13 cellular contexts compared by ENCODE assay signal in genomic region chr10:30592770-30593169, GRCh38. TPM values are rescaled to one million over a fixed set of nuclear protein-coding genes. Genes with fewer than 3 reads are reported as not detected.
DNase-seq lines count a peak whose midpoint lies in the region; ATAC-seq, FAIRE-seq and TF ChIP-seq lines count a peak whose summit lies in the region.
"Not testable (repeated sequence)": the region's sequence is repeated elsewhere in the genome, so short reads cannot be mapped to it uniquely, and the experiment has no call there.
"Had no signal": no experiment of that assay in that cellular context is flagged by ENCODE, and none has a peak within 500 bp of the region (broad histone marks: within the 10 kb centered on the region; RNA-seq: fewer than 3 reads in every experiment).

No MANE protein-coding gene starts in this region.

- TF ChIP-seq EP300 in GM12878 (IDR thresholded peaks at IDR 0.05; ENCODE audit: borderline replicate concordance in 1 of 2, control insufficient read depth in 1 of 2, low read depth in 2 of 2, low read length in 2 of 2): not testable (repeated sequence)

- POLR2A ChIA-PET in GM12878 (lab: Charles Lee): not testable (repeated sequence)

- TF ChIP-seq CTCF in GM12878 (IDR thresholded peaks at IDR 0.05 in 2 of 3, conservative IDR thresholded peaks at IDR 0.05 in 1 of 3; ENCODE audit: control insufficient read depth in 2 of 3, extremely low read depth in 1 of 3, insufficient read depth in 1 of 3, low read depth in 3 of 3, low read length in 3 of 3): not testable (repeated sequence)

- not testable (repeated sequence) for H3K36me3 Mint-ChIP-seq in stimulated activated naive B cell treated with anti-CD40 and anti-IgM and Interleukin-4, amounts not matched to agents 10 μg/mL and 1 μg/mL and 100 μg/mL, for 72 hours

- not testable (repeated sequence) for H3K4me3 Mint-ChIP-seq in stimulated activated naive B cell treated with anti-CD40 and anti-IgM and Interleukin-4, amounts not matched to agents 10 μg/mL and 1 μg/mL and 100 μg/mL, for 72 hours

- H3K4me3 ChIP-seq in GM12878: not testable (repeated sequence)

- not testable (repeated sequence) for H3K4me1 ChIP-seq in GM12878 (ENCODE audit: control insufficient read depth, insufficient read depth, low read length)

- FAIRE-seq in GM12878 (lab: Jason Lieb, UNC): peak; percentile 80

- H3K9ac ChIP-seq in GM12878 (ENCODE audit: control insufficient read depth, insufficient read depth, low read length): not testable (repeated sequence)

- TF ChIP-seq RAD21 in GM12878 (IDR thresholded peaks at IDR 0.05; ENCODE audit: insufficient read depth, low read depth, low read length): not testable (repeated sequence)

- TF ChIP-seq POLR2A in GM12878 (IDR thresholded peaks at IDR 0.05; ENCODE audit: low read depth, low read length): not testable (repeated sequence)

- H3K27ac ChIP-seq in GM12878 (ENCODE audit: control insufficient read depth, insufficient read depth): not testable (repeated sequence)

- H4K20me1 ChIP-seq in GM12878 (ENCODE audit: control insufficient read depth, insufficient read depth): not testable (repeated sequence)

- H2AFZ ChIP-seq in GM12878 (ENCODE audit: control insufficient read depth, low read depth, low read length): not testable (repeated sequence)

- CTCF ChIA-PET in GM12878 (lab: Yijun Ruan, JAX): interaction anchor here (0.6 to 11.7 kb wide), 5 partner anchors 11 to 232 kb away, joined by 3 to 221 read pairs (median 127); no protein-coding TSS in a partner anchor

- DNase-seq in NCI-H510A treated with DMSO at 0.1 percent for 48 hours (lab: John Stamatoyannopoulos, UW) (peak; percentile 9), fibroblast of gingiva (ENCODE audit: low read depth) (peak; percentile 14), mesenteric fat pad (ENCODE audit: low spot score) (peak; percentile 53)
- DNase-seq in GM12878 (ENCODE audit: low read depth, low spot score); left lobe of liver (ENCODE audit: low spot score); stimulated activated naive B cell treated with anti-CD40 and anti-IgM and Interleukin-4, amounts not matched to agents 10 μg/mL and 1 μg/mL and 100 μg/mL, for 72 hours: not testable (repeated sequence)

- H3K4me1 Mint-ChIP-seq in stimulated activated naive B cell treated with anti-CD40 and anti-IgM and Interleukin-4, amounts not matched to agents 10 μg/mL and 1 μg/mL and 100 μg/mL, for 72 hours: peaks cover 9 to 17% of the 10 kb centered on the region in 2 donors

- ATAC-seq in GM12878; stimulated activated naive B cell treated with anti-CD40 and anti-IgM and Interleukin-4, amounts not matched to agents 10 μg/mL and 1 μg/mL and 100 μg/mL, for 72 hours (replicated peaks): not testable (repeated sequence)
- peak; percentile 19 for ATAC-seq in left lobe of liver

- peak overlapping the region; percentile 6 for H3K27ac Mint-ChIP-seq in stimulated activated naive B cell treated with anti-CD40 and anti-IgM and Interleukin-4, amounts not matched to agents 10 μg/mL and 1 μg/mL and 100 μg/mL, for 72 hours

- SMC1A ChIA-PET in GM12878 (lab: Charles Lee; ENCODE audit: uncharacterized antibody, unreplicated experiment): interaction anchor here (4.0 kb wide), 1 partner anchor 11 kb away, joined by 61 read pairs; no protein-coding TSS in a partner anchor

- not testable (repeated sequence) for H3K36me3 ChIP-seq in GM12878 (ENCODE audit: control insufficient read depth in 2 of 2, insufficient read depth in 2 of 2, low read length in 1 of 2)

- H3K4me2 ChIP-seq in GM12878 (ENCODE audit: control insufficient read depth, insufficient read depth): not testable (repeated sequence)

- H3K27me3 ChIP-seq in GM12878 (replicated peaks in 1 of 2; ENCODE audit: control insufficient read depth in 2 of 2, insufficient read depth in 2 of 2, low read length in 1 of 2): not testable (repeated sequence)

- peaks cover 13 to 14% of the 10 kb centered on the region in 2 donors for H3K27me3 Mint-ChIP-seq in stimulated activated naive B cell treated with anti-CD40 and anti-IgM and Interleukin-4, amounts not matched to agents 10 μg/mL and 1 μg/mL and 100 μg/mL, for 72 hours

- H3K9me3 ChIP-seq in GM12878 (replicated peaks; ENCODE audit: control insufficient read depth, insufficient read depth, low read length): not testable (repeated sequence)

- not testable (repeated sequence) for H3K9me3 Mint-ChIP-seq in stimulated activated naive B cell treated with anti-CD40 and anti-IgM and Interleukin-4, amounts not matched to agents 10 μg/mL and 1 μg/mL and 100 μg/mL, for 72 hours

- WGBS in GM12878 (ENCODE audit: insufficient coverage, insufficient replicate concordance, low lambda C conversion rate, missing lambda C conversion rate): 10% methylated on average over 3 of the region's 3 CpGs

- in situ Hi-C loops in GM12878 (cut with MboI): loop anchor here (5.0 kb wide), 1 partner anchor 200 kb away; no protein-coding TSS in a partner anchor

- RAD21 ChIA-PET in GM12878 (lab: Charles Lee; ENCODE audit: unreplicated experiment): interaction anchor here (3.8 kb wide), 1 partner anchor 234 kb away, joined by 31 read pairs; no protein-coding TSS in a partner anchor

- intact Hi-C loops in GM12878 (cut with micrococcal nuclease; ENCODE audit: unreplicated experiment): loop anchor here (5.0 kb wide), 2 partner anchors 180 to 595 kb away; no protein-coding TSS in a partner anchor

- H3K79me2 ChIP-seq in GM12878 (ENCODE audit: control insufficient read depth, insufficient read depth, low read length): not testable (repeated sequence)

- BruUV-seq in GM12878 (replicated peaks; lab: Mats Ljungman, UMichigan): not testable (repeated sequence)

RNA-seq across cellular contexts. Expression of gene LYZL2, which starts 36.8 kb away (rescaled TPM):
- not detected in 2 replicates for total RNA-seq in GM12878 (2013; cell fraction: nucleolus; rRNA removed)
- total RNA-seq in GM12878 (2014; rRNA removed): not detected in 2 replicates
- not detected in 2 replicates for total RNA-seq in GM12878 (2014; rRNA removed; fragmentation: Illumina TruSeq; extraction: Trizol)
- total RNA-seq in GM12878 (2021): not detected in 2 replicates
- polyA plus RNA-seq in GM12878 (2011; ENCODE audit: low read depth): not detected
- not detected in 2 replicates for polyA plus RNA-seq in GM12878 (2011; rRNA removed)
- not detected in 2 replicates for polyA plus RNA-seq in GM12878 (2011; cell fraction: cytosol; rRNA removed)
- polyA plus RNA-seq in GM12878 (2011; cell fraction: nucleus; rRNA removed): not detected in 2 replicates
- not detected in 2 replicates for polyA plus RNA-seq in GM12878 (2012)
- polyA plus RNA-seq in GM12878 (2014; fragmentation: Illumina TruSeq; extraction: Trizol): not detected in 2 replicates
- not detected for polyA plus RNA-seq in GM12878 (2014; fragmentation: Nextera tagmentation; extraction: Ambion mirVana)
- not detected in 2 replicates for polyA plus RNA-seq in GM12878 (2014; rRNA removed)
- not detected for polyA plus RNA-seq in GM12878 (2016; fragmentation: Nextera tagmentation; extraction: Ambion mirVana)
- not detected in 2 replicates for polyA minus RNA-seq in GM12878 (2011; rRNA and poly(A)+ RNA removed)
- not detected in 2 replicates for polyA minus RNA-seq in GM12878 (2011; cell fraction: cytosol; rRNA and poly(A)+ RNA removed)
- polyA minus RNA-seq in GM12878 (2011; cell fraction: nucleus; rRNA and poly(A)+ RNA removed): not detected in 2 replicates
- not detected for total RNA-seq in left lobe of liver
- total RNA-seq in mesenteric fat pad: not detected
- total RNA-seq: CD4-positive, alpha-beta T cell; CD8-positive, alpha-beta memory T cell; GM23338; H4; H9 had no signal
- polyA plus RNA-seq: A549; CD14-positive monocyte; CD8-positive, alpha-beta memory T cell; GM23338 had no signal
